Comparison of ENCODE assay signal across 1 cellular context in the genomic region with DNA sequence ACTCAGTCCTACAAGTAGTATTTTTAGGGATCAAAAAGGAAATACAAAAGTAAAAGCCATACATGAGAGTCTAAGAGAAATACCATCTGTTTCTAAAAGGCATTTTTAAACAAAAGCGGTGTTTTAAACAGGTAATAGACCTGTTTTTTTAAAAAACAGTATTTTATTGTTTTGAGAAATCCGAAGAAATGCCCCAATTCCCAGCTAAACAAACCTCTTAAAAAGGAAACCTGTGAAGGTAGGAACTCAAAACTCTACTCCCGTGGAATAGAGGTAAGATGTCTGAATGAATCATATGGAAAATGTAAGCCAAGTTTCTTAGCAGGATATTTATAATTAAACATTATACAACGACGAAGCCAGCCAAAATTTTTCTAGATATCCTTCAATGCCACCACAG.
A peak's percentile ranks its signal among the peaks of the same experiment; 100 is the strongest.
TF ChIP-seq lines count a peak whose summit lies in the region.

No MANE protein-coding gene starts in this region.

TF ChIP-seq in K562, 482 proteins besides CTCF, POLR2A, EP300 and RAD21:
- TF ChIP-seq CBX2 (IDR thresholded peaks at IDR 0.05; ENCODE audit: insufficient read depth, low read length, poor library complexity, severe bottlenecking) (peak; percentile 30), CBX8 (IDR thresholded peaks at IDR 0.05; ENCODE audit: borderline replicate concordance, extremely low read depth, low read depth, low read length, poor library complexity, severe bottlenecking) (peak; percentile 93), BMI1 (IDR thresholded peaks at IDR 0.05; ENCODE audit: low read length) (peak; percentile 35; the same call in 1 of the 2 replicates), HMG20A (CRISPR knock-in tag; conservative IDR thresholded peaks at IDR 0.05) (no peak), POLR2AphosphoS2 (IDR thresholded peaks at IDR 0.05; ENCODE audit: low read length) (no peak)
